1 cellular context compared by ENCODE assay signal in genomic region chr1:172948457-172948856, GRCh38.
TF ChIP-seq lines count a peak whose summit lies in the region.

No MANE protein-coding gene starts in this region.

TF ChIP-seq in SK-N-SH, 30 proteins besides CTCF, POLR2A, EP300 and RAD21 (continued from another document):
- no peak for TF ChIP-seq SMC3 (IDR thresholded peaks at IDR 0.05; ENCODE audit: low read depth, low read length)
- 0 out of 2 replicates have a peak, but pooled peaks have one; percentile 10 for TF ChIP-seq TEAD4 (IDR thresholded peaks at IDR 0.05; ENCODE audit: borderline replicate concordance, insufficient read depth)
- TF ChIP-seq EZH2phosphoT487 (IDR thresholded peaks at IDR 0.05; ENCODE audit: borderline replicate concordance, low read depth), result no peak
- peak; percentile 90 for TF ChIP-seq MAX (IDR thresholded peaks at IDR 0.05; ENCODE audit: low read depth)
- TF ChIP-seq MEF2A (IDR thresholded peaks at IDR 0.05; ENCODE audit: borderline replicate concordance, low read depth), result no peak
- no peak for TF ChIP-seq CHD2 (IDR thresholded peaks at IDR 0.05; ENCODE audit: low read length, partially characterized antibody)
- peak; percentile 47; the same call in 1 of the 2 replicates for TF ChIP-seq TAF1 (IDR thresholded peaks at IDR 0.05; ENCODE audit: borderline replicate concordance, low read depth, low read length)
- TF ChIP-seq GATA2 (CRISPR knock-in tag; IDR thresholded peaks at IDR 0.05), result no peak
- TF ChIP-seq GABPA (IDR thresholded peaks at IDR 0.05; ENCODE audit: low read depth), result no peak
